In the genomic region with DNA sequence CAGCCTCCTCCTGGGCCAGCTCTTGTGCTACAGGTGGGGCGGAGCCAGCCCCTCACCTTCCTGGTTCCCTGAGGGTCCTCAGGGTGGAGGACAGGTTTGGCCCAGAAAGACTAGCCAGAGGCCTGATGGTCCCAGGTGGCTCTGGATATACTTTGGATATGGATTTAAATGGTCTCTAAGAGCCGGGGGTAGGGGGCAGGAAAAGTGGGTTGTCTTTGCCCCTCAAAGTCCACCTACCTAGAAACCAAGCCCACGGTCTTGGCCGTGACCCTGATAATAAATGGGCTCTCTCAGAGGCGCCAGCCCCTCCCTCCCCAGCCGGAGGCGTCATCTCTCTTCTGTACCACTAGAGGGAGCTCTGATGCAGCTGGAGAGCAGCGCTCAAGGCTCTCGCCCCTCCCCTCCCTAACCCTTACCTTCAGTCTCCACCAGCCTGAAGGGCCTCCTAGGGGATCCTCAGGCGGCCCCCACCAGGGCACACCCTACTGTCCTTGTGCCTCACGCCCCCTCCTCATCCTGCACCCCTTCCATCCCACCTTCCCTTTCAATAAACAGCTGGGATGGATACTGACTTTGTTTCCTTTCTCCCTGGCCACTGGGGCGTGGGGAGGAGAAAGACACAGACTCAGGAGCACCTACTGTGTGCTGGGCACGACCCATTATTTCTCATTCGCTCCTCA, we compare ENCODE assay signal across 9 cellular contexts. TPM values are rescaled to one million over a fixed set of nuclear protein-coding genes. Genes with fewer than 3 reads are reported as not detected.
DNase-seq lines count a peak whose midpoint lies in the region; ATAC-seq, FAIRE-seq and TF ChIP-seq lines count a peak whose summit lies in the region.
"Had no signal": no experiment of that assay in that cellular context is flagged by ENCODE, and none has a peak within 500 bp of the region (broad histone marks: within the 10 kb centered on the region; RNA-seq: fewer than 3 reads in every experiment).

No MANE protein-coding gene starts in this region.

- H3K27me3 ChIP-seq in breast epithelium = no peaks in the 10 kb centered on the region
- H3K27me3 ChIP-seq: BLaER1 treated with 17β-estradiol and CSF1 and Interleukin-3, amounts not matched to agents 10 nM and 100 nM had no signal

- H3K36me3 ChIP-seq in breast epithelium (no peaks in the 10 kb centered on the region), kidney (ENCODE audit: control insufficient read depth in 1 of 2, insufficient read depth in 2 of 2, low read length in 2 of 2) (peaks cover 0 to 4% of the 10 kb centered on the region in 2 donors)

- DNase-seq in NCI-H2171 treated with DMSO at 0.1 percent for 48 hours (lab: John Stamatoyannopoulos, UW) = peak; percentile 87
- DNase-seq in breast epithelium (ENCODE audit: low spot score in 2 of 2) = peak; percentile 57 to 72
- peak; percentile 85 for DNase-seq in kidney
- DNase-seq in stimulated activated CD4-positive, alpha-beta T cell treated with anti-CD3 and anti-CD28 coated beads, Interleukin-2, amount 100 ng/mL, for 4 hours (ENCODE audit: low read depth) = peak; percentile 74

- TF ChIP-seq CTCF in 22Rv1 (IDR thresholded peaks at IDR 0.05) = peak; percentile 95
- peak; percentile 97 for TF ChIP-seq CTCF in VCaP (conservative IDR thresholded peaks at IDR 0.05)
- peak; percentile 60 to 91 (median 90) for TF ChIP-seq CTCF in breast epithelium (IDR thresholded peaks at IDR 0.05)
- peak; percentile 95 for TF ChIP-seq CTCF in kidney (IDR thresholded peaks at IDR 0.05; ENCODE audit: borderline replicate concordance, extremely low read depth, insufficient read depth)

- H3K4me3 ChIP-seq in breast epithelium = no peak overlapping the region
- no peak overlapping the region for H3K4me3 ChIP-seq in kidney (ENCODE audit: low read length in 2 of 2)
- H3K4me3 ChIP-seq: BLaER1 treated with 17β-estradiol and CSF1 and Interleukin-3, amounts not matched to agents 10 nM and 100 nM had no signal

- TF ChIP-seq POLR2A in breast epithelium (IDR thresholded peaks at IDR 0.05) = no peak

- no peak for FAIRE-seq in kidney (lab: Jason Lieb, UNC)

- H3K9me3 ChIP-seq in breast epithelium (no peaks in the 10 kb centered on the region), kidney (ENCODE audit: control insufficient read depth in 1 of 2, low read length in 2 of 2) (no peaks in the 10 kb centered on the region)
- H3K9me3 ChIP-seq: BLaER1 treated with 17β-estradiol and CSF1 and Interleukin-3, amounts not matched to agents 10 nM and 100 nM had no signal

- intact Hi-C loops in breast epithelium (cut with DNase I; ENCODE audit: low total_unique reads) (loop anchor here (10.0 kb wide), 1 partner anchor 50 kb away; the partner anchor contains the start of gene RBCK1), kidney (cut with DNase I) (no loop called here)

- H3K9ac ChIP-seq in kidney (ENCODE audit: low read length in 2 of 2) = no peak overlapping the region

- H3K27ac ChIP-seq in 22Rv1 = 0 out of 2 replicates have a peak overlapping the region, but pooled peaks have one; percentile 7
- peak overlapping the region; percentile 39; the same call in 1 of the 2 replicates for H3K27ac ChIP-seq in VCaP
- H3K27ac ChIP-seq in breast epithelium = no peak overlapping the region
- no peak overlapping the region for H3K27ac ChIP-seq in kidney (ENCODE audit: low read depth in 2 of 2, low read length in 2 of 2)

- ATAC-seq in GM18502 (IDR thresholded peaks at IDR 0.05; ENCODE audit: poor library complexity, unreplicated experiment) (peak; percentile 87), HG03039 (IDR thresholded peaks at IDR 0.05; ENCODE audit: unreplicated experiment) (peak; percentile 82)

- H3K4me1 ChIP-seq in breast epithelium = no peaks in the 10 kb centered on the region
- H3K4me1 ChIP-seq in kidney (ENCODE audit: control insufficient read depth in 1 of 2, insufficient read depth in 1 of 2, low read depth in 1 of 2, low read length in 2 of 2) = no peaks in the 10 kb centered on the region

RNA-seq across cellular contexts. Expression of gene NRSN2, which starts 7.5 kb away (rescaled TPM):
- total RNA-seq in breast epithelium (10 to 100 TPM in 2 of 3 donors, 1 to 10 TPM in 1; 9.4 to 22.3 (median 21.8) TPM), kidney (48.1 TPM)
- 50.0 TPM for polyA plus RNA-seq in kidney (ENCODE audit: insufficient read depth, low read depth, low replicate concordance)

RNA-seq across cellular contexts. Expression of gene TRIB3, which starts 26.1 kb away (rescaled TPM):
- total RNA-seq in breast epithelium = 10 to 100 TPM in 2 of 3 donors, 1 to 10 TPM in 1; 4.5 to 18.0 (median 14.5) TPM
- total RNA-seq in kidney = 11.6 TPM
- polyA plus RNA-seq in kidney (ENCODE audit: insufficient read depth, low read depth, low replicate concordance) = 4.3 TPM

RNA-seq across cellular contexts. Expression of gene SOX12, which starts 29.1 kb away (rescaled TPM):
- 1 to 10 TPM; 1.1 to 3.7 (median 3.3) TPM for total RNA-seq in breast epithelium
- total RNA-seq in kidney = 12.7 TPM
- polyA plus RNA-seq in kidney (ENCODE audit: insufficient read depth, low read depth, low replicate concordance) = 11.3 TPM

RNA-seq across cellular contexts. Expression of gene RBCK1, which starts 53.7 kb away (rescaled TPM):
- 10 to 100 TPM; 61.3 to 69.5 (median 66.2) TPM for total RNA-seq in breast epithelium
- 93.6 TPM for total RNA-seq in kidney
- polyA plus RNA-seq in kidney (ENCODE audit: insufficient read depth, low read depth, low replicate concordance) = 73.0 TPM

RNA-seq across cellular contexts. Expression of gene ZCCHC3, which starts 57.1 kb away (rescaled TPM):
- total RNA-seq in breast epithelium (10 to 100 TPM; 10.1 to 14.0 (median 11.5) TPM), kidney (16.4 TPM)
- 12.8 TPM for polyA plus RNA-seq in kidney (ENCODE audit: insufficient read depth, low read depth, low replicate concordance)

Comparison
In these comparisons a context has a peak if more than half of its experiments do, and no peak if none do; other contexts are left out.
1. H3K27ac ChIP-seq: peak in 22Rv1 (single experiment) and VCaP (single experiment); none in breast epithelium (0 of 2) and kidney (0 of 2).
2. Peak in every context shown above with its lines, with median percentiles within 50 percentile points of each other: CTCF ChIP-seq and DNase-seq.